Comparison of ENCODE assay signal across 31 cellular contexts in the genomic region with DNA sequence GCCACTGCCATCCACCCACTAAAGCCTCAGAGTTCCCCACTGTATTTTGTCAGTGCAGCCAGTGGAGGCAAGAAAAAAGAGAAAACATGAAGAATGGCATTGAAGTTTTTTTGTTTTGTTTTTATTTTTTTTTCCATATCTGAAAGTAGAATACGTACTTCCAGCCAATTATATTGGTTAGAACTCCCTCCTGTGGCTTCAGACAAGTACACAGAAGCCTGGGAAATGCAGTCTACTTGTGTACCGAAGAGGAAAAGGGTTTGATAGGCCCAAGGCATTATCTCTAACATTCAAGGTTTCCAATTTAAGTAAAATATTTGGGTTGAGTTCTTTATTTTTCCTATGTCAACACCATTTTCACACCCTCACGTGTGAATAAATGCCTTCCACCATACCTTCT.
A peak's percentile ranks its signal among the peaks of the same experiment; 100 is the strongest.
DNase-seq lines count a peak whose midpoint lies in the region; ATAC-seq, FAIRE-seq and TF ChIP-seq lines count a peak whose summit lies in the region.
"Had no signal": no experiment of that assay in that cellular context is flagged by ENCODE, and none has a peak within 500 bp of the region (broad histone marks: within the 10 kb centered on the region; RNA-seq: fewer than 3 reads in every experiment).

No MANE protein-coding gene starts in this region.

- peaks cover 7% of the 10 kb centered on the region for H3K27me3 Mint-ChIP-seq in chondrocyte (ENCODE audit: low read depth)
- H3K27me3 Mint-ChIP-seq: activated CD4-positive, alpha-beta T cell treated with anti-CD3 and anti-CD28 coated beads, Interleukin-2, amount 10 ng/mL, durations not matched to agents 7 days and 5 days; CD4-positive, alpha-beta T cell; effector memory CD8-positive, alpha-beta T cell; naive B cell had no signal

- H3K36me3 ChIP-seq in pancreas = no peaks in the 10 kb centered on the region
- no peaks in the 10 kb centered on the region for H3K36me3 ChIP-seq in aorta (ENCODE audit: control insufficient read depth in 1 of 2, insufficient read depth in 2 of 2, low read length in 1 of 2)
- H3K36me3 ChIP-seq: heart left ventricle, MG63, SJCRH30, upper lobe of right lung had no signal

- no peak for FAIRE-seq in pancreas (lab: Jason Lieb, UNC)
- FAIRE-seq: GM12878, keratinocyte had no signal

- WGBS in pancreas, 2 donors = 32 to 38% methylated on average over 3 of the region's 3 CpGs
- WGBS in aorta, 2 donors = 39 to 63% methylated on average over 3 of the region's 3 CpGs

- TF ChIP-seq CTCF in LNCaP clone FGC (IDR thresholded peaks at IDR 0.05; ENCODE audit: control insufficient read depth, extremely low read depth, insufficient read depth) = peak; percentile 35
- peak; percentile 28 for TF ChIP-seq CTCF in chondrocyte (IDR thresholded peaks at IDR 0.05)
- no peak for TF ChIP-seq CTCF in pancreas (IDR thresholded peaks at IDR 0.05)

- no peaks in the 10 kb centered on the region for H3K36me3 Mint-ChIP-seq in chondrocyte (ENCODE audit: low read depth)
- H3K36me3 Mint-ChIP-seq: activated naive CD4-positive, alpha-beta T cell treated with anti-CD3 and anti-CD28 coated beads, Interleukin-2, amount 50 U/mL, for 72 hours; naive B cell; WTC11 had no signal

- H3K4me3 ChIP-seq in LNCaP clone FGC (ENCODE audit: low read depth, low read length) (no peak overlapping the region), pancreas (no peak overlapping the region), aorta (ENCODE audit: low read length in 2 of 2) (no peak overlapping the region)
- H3K4me3 ChIP-seq: GM12878, heart left ventricle, MG63, SJCRH30, upper lobe of right lung had no signal

- DNase-seq in NCI-H1092 treated with DMSO at 0.1 percent for 48 hours (lab: John Stamatoyannopoulos, UW) (peak; percentile 21), NCI-H1092 (lab: John Stamatoyannopoulos, UW) (no peak), LNCaP clone FGC (ENCODE audit: low read depth) (no peak), chondrocyte (ENCODE audit: low spot score) (no peak), pancreas (no peak), ureter (ENCODE audit: low spot score) (no peak), aorta (no peak), AG08396 (ENCODE audit: low spot score) (no peak)
- DNase-seq: activated CD4-positive, alpha-beta T cell treated with anti-CD3 and anti-CD28 coated beads, Interleukin-2, amount 10 ng/mL, durations not matched to agents 7 days and 5 days; activated effector memory CD4-positive, alpha-beta T cell treated with Interleukin-2 at 50 U/mL for 16 hours; AML-193; caudate nucleus; CD4-positive, alpha-beta T cell; effector memory CD8-positive, alpha-beta T cell; foreskin fibroblast; GOT3; heart left ventricle; MG63; naive B cell; NCI-H1930; NCI-H526; SJCRH30; stimulated activated naive CD4-positive, alpha-beta T cell; T1000; upper lobe of right lung had no signal

- ATAC-seq in pancreas (peak in 3 of 4 donors; percentile 40 to 59 (median 53)), aorta (ENCODE audit: low FRiP score) (no peak)
- ATAC-seq: activated naive CD4-positive, alpha-beta T cell treated with anti-CD3 and anti-CD28 coated beads, Interleukin-2, amount 50 U/mL, for 72 hours; effector memory CD8-positive, alpha-beta T cell; esophagus mucosa; GM12878; heart left ventricle; upper lobe of right lung; WTC11 had no signal

- H3K4me1 ChIP-seq in pancreas (no peaks in the 10 kb centered on the region), aorta (ENCODE audit: control insufficient read depth in 1 of 2, insufficient read depth in 2 of 2, low read length in 2 of 2) (no peaks in the 10 kb centered on the region)
- H3K4me1 ChIP-seq: heart left ventricle, SJCRH30, upper lobe of right lung had no signal

- H3K27me3 ChIP-seq in pancreas = no peaks in the 10 kb centered on the region
- H3K27me3 ChIP-seq in aorta (ENCODE audit: control insufficient read depth in 1 of 2, insufficient read depth in 2 of 2, low read length in 1 of 2) = no peaks in the 10 kb centered on the region
- H3K27me3 ChIP-seq: heart left ventricle, MG63, SJCRH30, upper lobe of right lung had no signal

- H3K4me3 Mint-ChIP-seq in chondrocyte (ENCODE audit: unreplicated experiment) = no peak overlapping the region
- H3K4me3 Mint-ChIP-seq: activated CD4-positive, alpha-beta T cell treated with anti-CD3 and anti-CD28 coated beads, Interleukin-2, amount 10 ng/mL, durations not matched to agents 7 days and 5 days; CD4-positive, alpha-beta T cell; effector memory CD8-positive, alpha-beta T cell; mesothelial cell of epicardium; naive B cell; WTC11 had no signal

- intact Hi-C loops in pancreas (cut with DNase I) (no loop called here), aorta (cut with DNase I) (no loop called here)

- H3K9me3 Mint-ChIP-seq in chondrocyte (ENCODE audit: low read depth) = no peaks in the 10 kb centered on the region
- H3K9me3 Mint-ChIP-seq: WTC11 had no signal

- H3K4me1 Mint-ChIP-seq in chondrocyte (ENCODE audit: low read depth) = no peaks in the 10 kb centered on the region
- H3K4me1 Mint-ChIP-seq: activated CD4-positive, alpha-beta T cell treated with anti-CD3 and anti-CD28 coated beads, Interleukin-2, amount 10 ng/mL, durations not matched to agents 7 days and 5 days; mesothelial cell of epicardium; naive B cell; WTC11 had no signal

- H3K27ac ChIP-seq in pancreas = no peak overlapping the region
- H3K27ac ChIP-seq in aorta (ENCODE audit: low read depth in 1 of 2, low read length in 2 of 2) = no peak overlapping the region
- H3K27ac ChIP-seq: heart left ventricle, SJCRH30, upper lobe of right lung had no signal

- H3K9me3 ChIP-seq in pancreas = no peaks in the 10 kb centered on the region
- no peaks in the 10 kb centered on the region for H3K9me3 ChIP-seq in aorta (ENCODE audit: control insufficient read depth, low read length)
- H3K9me3 ChIP-seq: MG63, SJCRH30, upper lobe of right lung had no signal

- no peak overlapping the region for H3K27ac Mint-ChIP-seq in chondrocyte (ENCODE audit: unreplicated experiment)
- H3K27ac Mint-ChIP-seq: activated CD4-positive, alpha-beta T cell treated with anti-CD3 and anti-CD28 coated beads, Interleukin-2, amount 10 ng/mL, durations not matched to agents 7 days and 5 days; activated naive CD4-positive, alpha-beta T cell treated with anti-CD3 and anti-CD28 coated beads, Interleukin-2, amount 50 U/mL, for 72 hours; CD4-positive, alpha-beta T cell; effector memory CD8-positive, alpha-beta T cell; mesothelial cell of epicardium; naive B cell; WTC11 had no signal

Comparison
In these comparisons a context has a peak if more than half of its experiments do, and no peak if none do; other contexts are left out.
1. CTCF ChIP-seq: peak in LNCaP clone FGC (single experiment) and chondrocyte (single experiment); none in pancreas (0 of 4).